ENCODE assay signal across 6 cellular contexts in genomic region chr9:25600501-25600900, GRCh38.
"Had no signal": no experiment of that assay in that cellular context is flagged by ENCODE, and none has a peak within 500 bp of the region (broad histone marks: within the 10 kb centered on the region; RNA-seq: fewer than 3 reads in every experiment).

No MANE protein-coding gene starts in this region.

- H3K4me3 ChIP-seq: GM23338 had no signal

- H3K27ac ChIP-seq: HL-60 had no signal

- DNase-seq: H9, HCEC 1CT, KG1 had no signal

- H2AFZ ChIP-seq: GM23338 had no signal

- H3K4me2 ChIP-seq: GM23338 had no signal

- ATAC-seq: GM23338, HepG2 had no signal
